In genomic region chr10:29301359-29301910, GRCh38 we compare ENCODE assay signal across 38 cellular contexts. TPM values are rescaled to one million over a fixed set of nuclear protein-coding genes. Genes with fewer than 3 reads are reported as not detected.
"Had no signal": no experiment of that assay in that cellular context is flagged by ENCODE, and none has a peak within 500 bp of the region (broad histone marks: within the 10 kb centered on the region; RNA-seq: fewer than 3 reads in every experiment).

No MANE protein-coding gene starts in this region.

- H3K4me3 Mint-ChIP-seq: activated B cell treated with CpG ODN at 0.5 μM for 24 hours; activated CD4-positive, alpha-beta memory T cell treated with anti-CD3 and anti-CD28 coated beads for 36 hours; activated CD4-positive, alpha-beta T cell treated with anti-CD3 and anti-CD28 coated beads, Interleukin-2, amount 10 ng/mL, durations not matched to agents 24 days and 14 days; activated CD8-positive, alpha-beta memory T cell treated with anti-CD3 and anti-CD28 coated beads, Interleukin-2, amount 10 ng/mL, durations not matched to agents 7 days and 5 days; activated CD8-positive, alpha-beta T cell treated with anti-CD3 and anti-CD28 coated beads, Interleukin-2, amount 10 ng/mL, durations not matched to agents 7 days and 5 days; activated naive CD4-positive, alpha-beta T cell treated with anti-CD3 and anti-CD28 coated beads, Interleukin-2, amount 10 ng/mL, durations not matched to agents 7 days and 5 days; activated naive CD4-positive, alpha-beta T cell treated with anti-CD3 and anti-CD28 coated beads, Interleukin-2, amount 50 U/mL, for 24 hours; activated naive CD8-positive, alpha-beta T cell; activated naive CD8-positive, alpha-beta T cell treated with anti-CD3 and anti-CD28 coated beads, Interleukin-2, amount 10 ng/mL, durations not matched to agents 7 days and 5 days; activated naive CD8-positive, alpha-beta T cell treated with anti-CD3 and anti-CD28 coated beads, Interleukin-2, amount 50 U/mL, for 24 hours; activated T-cell treated with anti-CD3 and anti-CD28 coated beads, Interleukin-2, amount 50 U/mL, for 24 hours; brain; central memory CD8-positive, alpha-beta T cell; T-helper 1 cell treated with Interleukin-12 subunit alpha and Interleukin-12 subunit beta and Interleukin-4 antibody, amounts not matched to agents 30 μg/mL and 1 μg/mL, for 36 hours; T-helper 2 cell treated with Interferon-gamma antibody and Interleukin-4, amounts not matched to agents 5 μg/mL and 100 μg/mL, for 36 hours had no signal

- H3K27me3 ChIP-seq: ascending aorta, cardiac muscle cell had no signal

- ATAC-seq: activated CD8-positive, alpha-beta memory T cell treated with anti-CD3 and anti-CD28 coated beads, Interleukin-2, amount 10 ng/mL, durations not matched to agents 7 days and 5 days; activated CD8-positive, alpha-beta T cell treated with anti-CD3 and anti-CD28 coated beads, Interleukin-2, amount 10 ng/mL, durations not matched to agents 7 days and 5 days; activated naive CD8-positive, alpha-beta T cell treated with anti-CD3 and anti-CD28 coated beads, Interleukin-2, amount 50 U/mL, for 24 hours had no signal

- H3K36me3 Mint-ChIP-seq: activated CD4-positive, alpha-beta memory T cell treated with anti-CD3 and anti-CD28 coated beads for 36 hours; activated CD8-positive, alpha-beta memory T cell treated with anti-CD3 and anti-CD28 coated beads, Interleukin-2, amount 10 ng/mL, durations not matched to agents 7 days and 5 days; activated naive CD4-positive, alpha-beta T cell treated with anti-CD3 and anti-CD28 coated beads, Interleukin-2, amount 10 ng/mL, durations not matched to agents 7 days and 5 days; activated naive CD4-positive, alpha-beta T cell treated with anti-CD3 and anti-CD28 coated beads, Interleukin-2, amount 50 U/mL, for 24 hours; activated naive CD8-positive, alpha-beta T cell treated with anti-CD3 and anti-CD28 coated beads, Interleukin-2, amount 10 ng/mL, durations not matched to agents 7 days and 5 days had no signal

- H3K27ac Mint-ChIP-seq: activated B cell treated with CpG ODN at 0.5 μM for 24 hours; activated CD4-positive, alpha-beta memory T cell treated with anti-CD3 and anti-CD28 coated beads for 36 hours; activated CD4-positive, alpha-beta T cell treated with anti-CD3 and anti-CD28 coated beads, Interleukin-2, amount 10 ng/mL, durations not matched to agents 24 days and 14 days; activated CD8-positive, alpha-beta memory T cell treated with anti-CD3 and anti-CD28 coated beads, Interleukin-2, amount 10 ng/mL, durations not matched to agents 7 days and 5 days; activated CD8-positive, alpha-beta T cell treated with anti-CD3 and anti-CD28 coated beads, Interleukin-2, amount 10 ng/mL, durations not matched to agents 7 days and 5 days; activated naive CD4-positive, alpha-beta T cell treated with anti-CD3 and anti-CD28 coated beads, Interleukin-2, amount 10 ng/mL, durations not matched to agents 7 days and 5 days; activated naive CD4-positive, alpha-beta T cell treated with anti-CD3 and anti-CD28 coated beads, Interleukin-2, amount 50 U/mL, for 24 hours; activated naive CD8-positive, alpha-beta T cell; activated naive CD8-positive, alpha-beta T cell treated with anti-CD3 and anti-CD28 coated beads, Interleukin-2, amount 10 ng/mL, durations not matched to agents 7 days and 5 days; activated naive CD8-positive, alpha-beta T cell treated with anti-CD3 and anti-CD28 coated beads, Interleukin-2, amount 50 U/mL, for 24 hours; activated T-cell treated with anti-CD3 and anti-CD28 coated beads, Interleukin-2, amount 50 U/mL, for 24 hours; activated T-helper 2 cell treated with anti-CD3 and anti-CD28 coated beads, Interferon-gamma antibody, Interleukin-2, Interleukin-4, amounts not matched to agents 10 μg/mL and 5 μg/mL and 100 μg/mL, durations not matched to agents 14 hours and 24 hours and 36 hours; brain; T-helper 1 cell treated with Interleukin-12 subunit alpha and Interleukin-12 subunit beta and Interleukin-4 antibody, amounts not matched to agents 30 μg/mL and 1 μg/mL, for 36 hours; T-helper 2 cell treated with Interferon-gamma antibody and Interleukin-4, amounts not matched to agents 5 μg/mL and 100 μg/mL, for 36 hours had no signal

- H3K4me1 Mint-ChIP-seq: activated B cell treated with CpG ODN at 0.5 μM for 24 hours; activated CD4-positive, alpha-beta T cell treated with anti-CD3 and anti-CD28 coated beads, Interleukin-2, amount 10 ng/mL, durations not matched to agents 24 days and 14 days; activated CD8-positive, alpha-beta memory T cell treated with anti-CD3 and anti-CD28 coated beads, Interleukin-2, amount 10 ng/mL, durations not matched to agents 7 days and 5 days; activated naive CD4-positive, alpha-beta T cell treated with anti-CD3 and anti-CD28 coated beads, Interleukin-2, amount 10 ng/mL, durations not matched to agents 7 days and 5 days; activated naive CD4-positive, alpha-beta T cell treated with anti-CD3 and anti-CD28 coated beads, Interleukin-2, amount 50 U/mL, for 24 hours; activated naive CD8-positive, alpha-beta T cell treated with anti-CD3 and anti-CD28 coated beads, Interleukin-2, amount 50 U/mL, for 24 hours; central memory CD8-positive, alpha-beta T cell had no signal

- DNase-seq: activated B cell treated with CpG ODN at 0.5 μM for 24 hours; activated CD4-positive, alpha-beta memory T cell treated with anti-CD3 and anti-CD28 coated beads for 36 hours; activated CD4-positive, alpha-beta T cell treated with anti-CD3 and anti-CD28 coated beads for 4 hours; activated CD4-positive, alpha-beta T cell treated with anti-CD3 and anti-CD28 coated beads, Interleukin-2, amount 10 ng/mL, durations not matched to agents 24 days and 14 days; activated CD4-positive, alpha-beta T cell treated with anti-CD3 and anti-CD28 coated beads, Interleukin-2, amount 50 U/mL, for 1 hour; activated CD4-positive, alpha-beta T cell treated with anti-CD3 and anti-CD28 coated beads, Interleukin-2, amount 50 U/mL, for 4 hours; activated CD4-positive, CD25-positive, alpha-beta regulatory T cell treated with anti-CD3 and anti-CD28 coated beads, Interleukin-2, amount 50 U/mL, for 72 hours; activated CD8-positive, alpha-beta memory T cell treated with anti-CD3 and anti-CD28 coated beads for 24 hours; activated CD8-positive, alpha-beta memory T cell treated with anti-CD3 and anti-CD28 coated beads, Interleukin-2, amount 10 ng/mL, durations not matched to agents 7 days and 5 days; activated CD8-positive, alpha-beta memory T cell treated with anti-CD3 and anti-CD28 coated beads, Interleukin-2, amount 50 U/mL, for 48 hours; activated CD8-positive, alpha-beta T cell treated with anti-CD3 and anti-CD28 coated beads, Interleukin-2, amount 10 ng/mL, durations not matched to agents 7 days and 5 days; activated effector memory CD4-positive, alpha-beta T cell treated with Interleukin-2 at 50 U/mL for 16 hours; activated gamma-delta T cell; activated naive CD4-positive, alpha-beta T cell treated with anti-CD3 and anti-CD28 coated beads, Interleukin-2, amount 10 ng/mL, durations not matched to agents 7 days and 5 days; activated naive CD4-positive, alpha-beta T cell treated with Interleukin-2 at 50 U/mL for 16 hours; activated naive CD8-positive, alpha-beta T cell treated with anti-CD3 and anti-CD28 coated beads, Interleukin-2, amount 10 ng/mL, durations not matched to agents 7 days and 5 days; activated naive CD8-positive, alpha-beta T cell treated with anti-CD3 and anti-CD28 coated beads, Interleukin-2, amount 50 U/mL, for 24 hours; activated T-cell treated with anti-CD3 and anti-CD28 coated beads, Interleukin-2, amount 50 U/mL, for 24 hours; activated T-cell treated with anti-CD3 and anti-CD28 coated beads, Interleukin-2, amount 50 U/mL, for 48 hours; amygdala; anterior cingulate cortex; caudate nucleus; cerebellar nuclear complex; T-helper 1 cell; T-helper 2 cell; T-helper 9 cell had no signal

- H3K36me3 ChIP-seq: ascending aorta, cardiac muscle cell had no signal

- H3K4me3 ChIP-seq: ascending aorta, cardiac muscle cell had no signal

- H3K27ac ChIP-seq: ascending aorta, cardiac muscle cell, VCaP had no signal

RNA-seq across cellular contexts. Expression of gene LYZL1, which starts 12.6 kb away (rescaled TPM):
- total RNA-seq: activated B cell treated with CpG ODN at 0.5 μM for 24 hours; activated CD4-positive, alpha-beta memory T cell treated with anti-CD3 and anti-CD28 coated beads for 36 hours; activated CD4-positive, alpha-beta T cell treated with anti-CD3 and anti-CD28 coated beads, Interleukin-2, amount 10 ng/mL, durations not matched to agents 24 days and 14 days; activated CD8-positive, alpha-beta memory T cell treated with anti-CD3 and anti-CD28 coated beads, Interleukin-2, amount 10 ng/mL, durations not matched to agents 7 days and 5 days; activated CD8-positive, alpha-beta T cell treated with anti-CD3 and anti-CD28 coated beads, Interleukin-2, amount 10 ng/mL, durations not matched to agents 7 days and 5 days; activated naive CD8-positive, alpha-beta T cell treated with anti-CD3 and anti-CD28 coated beads, Interleukin-2, amount 10 ng/mL, durations not matched to agents 7 days and 5 days; activated T-helper 2 cell treated with anti-CD3 and anti-CD28 coated beads, Interferon-gamma antibody, Interleukin-2, Interleukin-4, amounts not matched to agents 10 μg/mL and 5 μg/mL and 100 μg/mL, durations not matched to agents 14 hours and 24 hours and 36 hours; ascending aorta; bronchial epithelial cell; cardiac muscle cell had no signal
- polyA plus RNA-seq: adipose tissue had no signal
